10 cellular contexts compared by ENCODE assay signal in genomic region chr5:16759147-16759800, GRCh38.
DNase-seq lines count a peak whose midpoint lies in the region; ATAC-seq, FAIRE-seq and TF ChIP-seq lines count a peak whose summit lies in the region.
"Had no signal": no experiment of that assay in that cellular context is flagged by ENCODE, and none has a peak within 500 bp of the region (broad histone marks: within the 10 kb centered on the region; RNA-seq: fewer than 3 reads in every experiment).

No MANE protein-coding gene starts in this region.

- no peak for TF ChIP-seq CTCF in osteocyte (IDR thresholded peaks at IDR 0.05)

- no peaks in the 10 kb centered on the region for H3K27me3 ChIP-seq in right cardiac atrium (ENCODE audit: control insufficient read depth, insufficient read depth)

- peaks cover 3% of the 10 kb centered on the region for H3K9me3 ChIP-seq in right cardiac atrium (ENCODE audit: control insufficient read depth, low read length)

- WGBS in right cardiac atrium: 81% methylated on average over 16 of the region's 16 CpGs

- H3K4me1 Mint-ChIP-seq in immature natural killer cell (peaks cover 9 to 12% of the 10 kb centered on the region in 2 donors), osteocyte (ENCODE audit: unreplicated experiment) (peaks cover 5% of the 10 kb centered on the region)

- H3K36me3 Mint-ChIP-seq in immature natural killer cell (no peaks in the 10 kb centered on the region), osteocyte (ENCODE audit: unreplicated experiment) (peaks cover 57% of the 10 kb centered on the region)

- ATAC-seq in GM21619 (IDR thresholded peaks at IDR 0.05; ENCODE audit: unreplicated experiment): peak; percentile 96
- no peak for ATAC-seq in right cardiac atrium

- no peaks in the 10 kb centered on the region for H3K4me1 ChIP-seq in right cardiac atrium (ENCODE audit: control insufficient read depth, insufficient read depth, low read length)

- no peak overlapping the region for H3K27ac ChIP-seq in right cardiac atrium (ENCODE audit: low read length)

- H3K4me3 Mint-ChIP-seq in immature natural killer cell (peak overlapping the region in 4 of 5 donors; percentile 21 to 54 (median 29)), osteocyte (ENCODE audit: unreplicated experiment) (no peak overlapping the region)

- TF ChIP-seq POLR2A in H54 (IDR thresholded peaks at IDR 0.05; ENCODE audit: low read depth, low read length): no peak

- FAIRE-seq in H54 (lab: Jason Lieb, UNC): no peak

- no peak overlapping the region for H3K4me3 ChIP-seq in right cardiac atrium (ENCODE audit: low read length)

- H3K27ac Mint-ChIP-seq in immature natural killer cell: peak overlapping the region in 5 of 6 donors; percentile 0 to 86 (median 36)
- H3K27ac Mint-ChIP-seq in osteocyte (ENCODE audit: unreplicated experiment): no peak overlapping the region

- DNase-seq in NCI-H748 (lab: John Stamatoyannopoulos, UW; ENCODE audit: unreplicated experiment) (peak; percentile 31), NCI-H748 treated with DMSO at 0.1 percent for 48 hours (lab: John Stamatoyannopoulos, UW) (no peak), NCI-H2029 (lab: John Stamatoyannopoulos, UW) (peak; percentile 12), immature natural killer cell (peak in 1 of 3 donors; percentile 3), osteocyte (ENCODE audit: extremely low spot score, unreplicated experiment) (no peak), right cardiac atrium (no peak), H54 (ENCODE audit: insufficient read length, low spot score) (no peak)
- DNase-seq: ACHN, NCI-H1436 treated with DMSO at 0.1 percent for 48 hours had no signal

- no peaks in the 10 kb centered on the region for H3K9me3 Mint-ChIP-seq in immature natural killer cell
- H3K9me3 Mint-ChIP-seq in osteocyte (ENCODE audit: unreplicated experiment): no peaks in the 10 kb centered on the region

- intact Hi-C loops in right cardiac atrium (cut with DNase I): no loop called here

- H3K27me3 Mint-ChIP-seq in immature natural killer cell (ENCODE audit: low read depth in 3 of 3) (peaks cover 0 to 1% (median 0%) of the 10 kb centered on the region in 3 donors), osteocyte (ENCODE audit: unreplicated experiment) (no peaks in the 10 kb centered on the region)

Comparison
In these comparisons a context has a peak if more than half of its experiments do, and no peak if none do; other contexts are left out.
1. DNase-seq: peak in NCI-H748 (single experiment) and NCI-H2029 (single experiment); none in NCI-H748 treated with DMSO at 0.1 percent for 48 hours (single experiment), osteocyte (single experiment), right cardiac atrium (0 of 3) and H54 (single experiment).